7 cellular contexts compared by ENCODE assay signal in genomic region chr2:218168635-218169462, GRCh38.
DNase-seq lines count a peak whose midpoint lies in the region; ATAC-seq and TF ChIP-seq lines count a peak whose summit lies in the region.

No MANE protein-coding gene starts in this region.

- H3K27ac ChIP-seq in HL-60 (replicated peaks) (no peak overlapping the region), SK-N-MC (no peak overlapping the region)

- H3K9me3 ChIP-seq in SK-N-MC (ENCODE audit: low read depth, low read length): no peaks in the 10 kb centered on the region

- DNase-seq in GM06990 (ENCODE audit: extremely low read depth, insufficient read length) (no peak), HL-60 (ENCODE audit: low read depth in 1 of 2, low spot score in 1 of 2) (peak in 1 of 2 experiments; percentile 54), SK-N-MC (ENCODE audit: low read depth, low spot score) (peak; percentile 37), iPS DF 19.7 (ENCODE audit: low read depth, low spot score) (peak; percentile 33)
- DNase-seq in activated gamma-delta T cell treated with anti-CD3 and anti-CD28 coated beads, Interleukin-2, amount 50 U/mL, for 16 hours (ENCODE audit: low read depth): peak; percentile 60
- DNase-seq in stimulated activated CD4-positive, alpha-beta T cell treated with anti-CD3 and anti-CD28 coated beads, Interleukin-1b, Interleukin-23, amount 100 ng/mL, for 4 hours (ENCODE audit: low read depth in 2 of 2): peak; percentile 52 to 60

- H3K36me3 ChIP-seq in GM06990 (ENCODE audit: control insufficient read depth, insufficient read depth, low read length): no peaks in the 10 kb centered on the region
- no peaks in the 10 kb centered on the region for H3K36me3 ChIP-seq in SK-N-MC (ENCODE audit: insufficient read depth, low read length)

- H3K9ac ChIP-seq in SK-N-MC (ENCODE audit: insufficient read length): no peak overlapping the region

- no peaks in the 10 kb centered on the region; the same call in none of the 2 replicates for H3K27me3 ChIP-seq in GM06990 (replicated peaks; ENCODE audit: control insufficient read depth, insufficient read depth, low read length)
- no peaks in the 10 kb centered on the region for H3K27me3 ChIP-seq in HL-60 (ENCODE audit: insufficient read depth, poor library complexity, severe bottlenecking)

- TF ChIP-seq CTCF in GM06990 (IDR thresholded peaks at IDR 0.05; ENCODE audit: insufficient read depth, low read length, poor library complexity, severe bottlenecking) (peak; percentile 85), HL-60 (IDR thresholded peaks at IDR 0.05; ENCODE audit: insufficient read depth, low read length) (peak; percentile 61)

- no peak for ATAC-seq in HG03521 (IDR thresholded peaks at IDR 0.05; ENCODE audit: unreplicated experiment)

- H3K4me3 ChIP-seq in GM06990 (replicated peaks; ENCODE audit: low read depth, low read length) (no peak overlapping the region), HL-60 (replicated peaks; ENCODE audit: insufficient read depth, low read length) (no peak overlapping the region), SK-N-MC (no peak overlapping the region)
